In the genomic region with DNA sequence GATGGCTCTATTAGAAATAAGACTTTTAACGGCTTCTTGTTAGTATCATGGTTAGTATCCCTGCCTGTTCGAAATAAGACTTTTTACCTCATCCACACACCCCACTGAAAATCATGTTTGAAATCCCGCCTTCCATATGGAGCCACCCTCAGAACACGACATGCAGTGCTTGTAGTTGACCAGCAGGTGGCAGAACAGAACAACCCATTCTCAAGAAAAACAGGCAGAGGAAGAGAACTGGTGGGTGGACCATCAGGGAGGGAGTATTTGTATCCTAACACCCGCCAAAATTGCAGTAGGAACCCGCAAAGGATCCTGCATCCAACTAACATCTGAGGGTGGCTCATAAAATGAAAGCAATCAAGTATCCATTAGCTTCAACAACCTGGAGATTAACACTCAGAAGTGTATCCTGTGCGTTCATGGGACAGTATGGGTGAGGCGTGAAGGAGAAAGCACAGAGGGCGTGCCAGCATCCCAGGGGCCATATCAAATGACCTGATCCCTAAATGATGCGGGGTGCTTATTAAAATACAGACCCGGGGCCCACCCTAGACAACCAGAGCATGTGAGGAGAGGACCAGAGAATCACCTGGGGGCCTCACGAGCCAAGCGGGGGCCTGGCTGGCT, we compare ENCODE assay signal across 8 cellular contexts.
DNase-seq lines count a peak whose midpoint lies in the region; ATAC-seq, FAIRE-seq and TF ChIP-seq lines count a peak whose summit lies in the region.

No MANE protein-coding gene starts in this region.

- ATAC-seq in GM21526 (IDR thresholded peaks at IDR 0.05; ENCODE audit: low FRiP score, unreplicated experiment) (peak; percentile 45), K562 (peak; percentile 89), HG03139 (IDR thresholded peaks at IDR 0.05; ENCODE audit: unreplicated experiment) (no peak)

- H3K27ac ChIP-seq in BLaER1 (peak overlapping the region; percentile 47; the same call in 1 of the 2 replicates), K562 (ENCODE audit: extremely low read depth, low read depth, low read length) (no peak overlapping the region), smooth muscle cell (ENCODE audit: low read depth) (no peak overlapping the region)

- no peaks in the 10 kb centered on the region for H3K9me1 ChIP-seq in K562 (ENCODE audit: control insufficient read depth, insufficient read depth, low read length)

- no peak for TF ChIP-seq EP300 in K562 (IDR thresholded peaks at IDR 0.05; ENCODE audit: low read length)

- intact Hi-C loops in K562 (cut with micrococcal nuclease): loop anchor here (1.0 kb wide), 2 partner anchors 177 to 775 kb away; no protein-coding TSS in a partner anchor

- H3K4me1 ChIP-seq in BLaER1: peaks cover 63% of the 10 kb centered on the region
- no peaks in the 10 kb centered on the region for H3K4me1 ChIP-seq in K562 (replicated peaks in 1 of 2; ENCODE audit: control insufficient read depth in 2 of 2, insufficient read depth in 2 of 2, low read length in 2 of 2)
- H3K4me1 ChIP-seq in smooth muscle cell (ENCODE audit: low read depth): peaks cover 6% of the 10 kb centered on the region

- CTCF ChIA-PET in K562 (lab: Yijun Ruan, JAX; ENCODE audit: low intra/inter-chr PET ratio): interaction anchor here (0.8 to 4.2 kb wide), 5 partner anchors 174 to 776 kb away, joined by 3 to 52 read pairs (median 4); no protein-coding TSS in a partner anchor

- H2AFZ ChIP-seq in K562 (ENCODE audit: low read depth, low read length) (no peak overlapping the region), smooth muscle cell (ENCODE audit: low read depth) (no peak overlapping the region)

- DNase-seq in NCI-H146 treated with DMSO at 0.1 percent for 48 hours (lab: John Stamatoyannopoulos, UW; ENCODE audit: unreplicated experiment): peak; percentile 83
- DNase-seq in T1000 (lab: John Stamatoyannopoulos, UW): peak; percentile 37
- peak; percentile 80 to 82 (median 82) for DNase-seq in K562 (ENCODE audit: extremely low read depth in 1 of 4, low spot score in 3 of 4)
- peak; percentile 54 for DNase-seq in iPS DF 19.7 (ENCODE audit: low read depth, low spot score)
- no peak for DNase-seq in smooth muscle cell (lab: John Stamatoyannopoulos, UW; ENCODE audit: unreplicated experiment)

- H3K4me2 ChIP-seq in BLaER1 (no peak overlapping the region), K562 (ENCODE audit: insufficient read depth, low read length) (no peak overlapping the region), smooth muscle cell (no peak overlapping the region)

- no peaks in the 10 kb centered on the region for H3K36me3 ChIP-seq in BLaER1
- no peaks in the 10 kb centered on the region for H3K36me3 ChIP-seq in K562 (ENCODE audit: control insufficient read depth, insufficient read depth, low read length)
- H3K36me3 ChIP-seq in smooth muscle cell (ENCODE audit: low read depth): no peaks in the 10 kb centered on the region

- BruUV-seq in K562 (replicated peaks; lab: Mats Ljungman, UMichigan): no TSS peak

- peak; percentile 82 to 88 for TF ChIP-seq RAD21 in K562 (CRISPR knock-in tag; conservative IDR thresholded peaks at IDR 0.05 in 1 of 2, IDR thresholded peaks at IDR 0.05 in 1 of 2)

- in situ Hi-C loops in K562 (cut with MboI): loop anchor here (5.0 kb wide), 2 partner anchors 173 to 778 kb away; no protein-coding TSS in a partner anchor

- no peaks in the 10 kb centered on the region for H3K79me2 ChIP-seq in K562 (ENCODE audit: control insufficient read depth, insufficient read depth, low read length)
- peaks cover 32% of the 10 kb centered on the region for H3K79me2 ChIP-seq in smooth muscle cell (ENCODE audit: low read depth)

- H4K20me1 ChIP-seq in BLaER1: no peaks in the 10 kb centered on the region
- no peaks in the 10 kb centered on the region for H4K20me1 ChIP-seq in K562 (replicated peaks; ENCODE audit: control insufficient read depth, insufficient read depth, low read length)
- peaks cover 19% of the 10 kb centered on the region for H4K20me1 ChIP-seq in smooth muscle cell (ENCODE audit: low read depth)

- H3K27me3 ChIP-seq in BLaER1 (no peaks in the 10 kb centered on the region), K562 (ENCODE audit: control insufficient read depth in 2 of 2, insufficient read depth in 2 of 2, low read length in 2 of 2) (peaks cover 14 to 34% of the 10 kb centered on the region in 2 experiments; a peak in 4 of 5 replicates), smooth muscle cell (ENCODE audit: low read depth) (no peaks in the 10 kb centered on the region)

- TF ChIP-seq POLR2A in K562 (conservative IDR thresholded peaks at IDR 0.05): no peak

- H3K4me3 ChIP-seq in BLaER1: no peak overlapping the region
- no peak overlapping the region for H3K4me3 ChIP-seq in K562
- H3K4me3 ChIP-seq in smooth muscle cell: no peak overlapping the region

- peak; percentile 98 for FAIRE-seq in K562 (lab: Jason Lieb, UNC)

- H3K9ac ChIP-seq in BLaER1: no peak overlapping the region
- H3K9ac ChIP-seq in K562 (ENCODE audit: insufficient read depth in 1 of 2, low read depth in 2 of 2, low read length in 2 of 2): no peak overlapping the region
- no peak overlapping the region for H3K9ac ChIP-seq in smooth muscle cell (ENCODE audit: low read depth)

- peaks cover 2% of the 10 kb centered on the region for H3F3A ChIP-seq in smooth muscle cell (ENCODE audit: low read depth)

- TF ChIP-seq CTCF in K562 (IDR thresholded peaks at IDR 0.05 in 2 of 3, conservative IDR thresholded peaks at IDR 0.05 in 1 of 3; ENCODE audit: insufficient read depth in 2 of 3, low read depth in 1 of 3, low read length in 3 of 3) (peak; percentile 88 to 95 (median 93)), smooth muscle cell (IDR thresholded peaks at IDR 0.05; ENCODE audit: borderline replicate concordance, insufficient read depth, poor library complexity, severe bottlenecking) (peak; percentile 90)

- under 1% methylated on average over 13 of the region's 13 CpGs for WGBS in K562 (ENCODE audit: insufficient coverage, low coverage, missing lambda C conversion rate)
- WGBS in smooth muscle cell (ENCODE audit: low lambda C conversion rate): 49% methylated on average over 13 of the region's 13 CpGs

- H3K9me3 ChIP-seq in BLaER1: no peaks in the 10 kb centered on the region
- H3K9me3 ChIP-seq in K562 (replicated peaks; ENCODE audit: control insufficient read depth, insufficient read depth, low read depth, low read length): no peaks in the 10 kb centered on the region
- H3K9me3 ChIP-seq in smooth muscle cell (replicated peaks; ENCODE audit: low read depth): no peaks in the 10 kb centered on the region

- POLR2A ChIA-PET in K562 (lab: Yijun Ruan, JAX): interaction anchor here (0.7 kb wide), 1 partner anchor 113 kb away, joined by 3 read pairs; no protein-coding TSS in a partner anchor

TF ChIP-seq in K562, 482 proteins besides CTCF, POLR2A, EP300 and RAD21 (continues in another document):
- TF ChIP-seq, protein P1, sequence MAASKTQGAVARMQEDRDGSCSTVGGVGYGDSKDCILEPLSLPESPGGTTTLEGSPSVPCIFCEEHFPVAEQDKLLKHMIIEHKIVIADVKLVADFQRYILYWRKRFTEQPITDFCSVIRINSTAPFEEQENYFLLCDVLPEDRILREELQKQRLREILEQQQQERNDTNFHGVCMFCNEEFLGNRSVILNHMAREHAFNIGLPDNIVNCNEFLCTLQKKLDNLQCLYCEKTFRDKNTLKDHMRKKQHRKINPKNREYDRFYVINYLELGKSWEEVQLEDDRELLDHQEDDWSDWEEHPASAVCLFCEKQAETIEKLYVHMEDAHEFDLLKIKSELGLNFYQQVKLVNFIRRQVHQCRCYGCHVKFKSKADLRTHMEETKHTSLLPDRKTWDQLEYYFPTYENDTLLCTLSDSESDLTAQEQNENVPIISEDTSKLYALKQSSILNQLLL (CRISPR knock-in tag; IDR thresholded peaks at IDR 0.05; ENCODE audit: borderline replicate concordance): no peak
- peak; percentile 90 for TF ChIP-seq SMC3 (conservative IDR thresholded peaks at IDR 0.05; ENCODE audit: insufficient read depth, low read depth, low read length)
- TF ChIP-seq, protein P2, sequence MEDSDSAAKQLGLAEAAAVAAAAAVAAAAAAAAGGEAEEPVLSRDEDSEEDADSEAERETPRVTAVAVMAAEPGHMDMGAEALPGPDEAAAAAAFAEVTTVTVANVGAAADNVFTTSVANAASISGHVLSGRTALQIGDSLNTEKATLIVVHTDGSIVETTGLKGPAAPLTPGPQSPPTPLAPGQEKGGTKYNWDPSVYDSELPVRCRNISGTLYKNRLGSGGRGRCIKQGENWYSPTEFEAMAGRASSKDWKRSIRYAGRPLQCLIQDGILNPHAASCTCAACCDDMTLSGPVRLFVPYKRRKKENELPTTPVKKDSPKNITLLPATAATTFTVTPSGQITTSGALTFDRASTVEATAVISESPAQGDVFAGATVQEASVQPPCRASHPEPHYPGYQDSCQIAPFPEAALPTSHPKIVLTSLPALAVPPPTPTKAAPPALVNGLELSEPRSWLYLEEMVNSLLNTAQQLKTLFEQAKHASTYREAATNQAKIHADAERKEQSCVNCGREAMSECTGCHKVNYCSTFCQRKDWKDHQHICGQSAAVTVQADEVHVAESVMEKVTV (CRISPR knock-in tag; IDR thresholded peaks at IDR 0.05): peak; percentile 82
- no peak for TF ChIP-seq ZNF707 (CRISPR knock-in tag; conservative IDR thresholded peaks at IDR 0.05)
- 0 out of 2 replicates have a peak, but pooled peaks have one; percentile 11 for TF ChIP-seq ZNF384 (IDR thresholded peaks at IDR 0.05; ENCODE audit: low read depth, low read length)
- TF ChIP-seq RBM39 (optimal IDR thresholded peaks at IDR 0.05; ENCODE audit: low read depth, low read length): no peak
- 0 out of 2 replicates have a peak, but pooled peaks have one; percentile 20 for TF ChIP-seq E2F4 (CRISPR knock-in tag; IDR thresholded peaks at IDR 0.05; ENCODE audit: low read depth)
- no peak for TF ChIP-seq ZNF696 (CRISPR knock-in tag; conservative IDR thresholded peaks at IDR 0.05)
